14 cellular contexts compared by ENCODE assay signal in the genomic region with DNA sequence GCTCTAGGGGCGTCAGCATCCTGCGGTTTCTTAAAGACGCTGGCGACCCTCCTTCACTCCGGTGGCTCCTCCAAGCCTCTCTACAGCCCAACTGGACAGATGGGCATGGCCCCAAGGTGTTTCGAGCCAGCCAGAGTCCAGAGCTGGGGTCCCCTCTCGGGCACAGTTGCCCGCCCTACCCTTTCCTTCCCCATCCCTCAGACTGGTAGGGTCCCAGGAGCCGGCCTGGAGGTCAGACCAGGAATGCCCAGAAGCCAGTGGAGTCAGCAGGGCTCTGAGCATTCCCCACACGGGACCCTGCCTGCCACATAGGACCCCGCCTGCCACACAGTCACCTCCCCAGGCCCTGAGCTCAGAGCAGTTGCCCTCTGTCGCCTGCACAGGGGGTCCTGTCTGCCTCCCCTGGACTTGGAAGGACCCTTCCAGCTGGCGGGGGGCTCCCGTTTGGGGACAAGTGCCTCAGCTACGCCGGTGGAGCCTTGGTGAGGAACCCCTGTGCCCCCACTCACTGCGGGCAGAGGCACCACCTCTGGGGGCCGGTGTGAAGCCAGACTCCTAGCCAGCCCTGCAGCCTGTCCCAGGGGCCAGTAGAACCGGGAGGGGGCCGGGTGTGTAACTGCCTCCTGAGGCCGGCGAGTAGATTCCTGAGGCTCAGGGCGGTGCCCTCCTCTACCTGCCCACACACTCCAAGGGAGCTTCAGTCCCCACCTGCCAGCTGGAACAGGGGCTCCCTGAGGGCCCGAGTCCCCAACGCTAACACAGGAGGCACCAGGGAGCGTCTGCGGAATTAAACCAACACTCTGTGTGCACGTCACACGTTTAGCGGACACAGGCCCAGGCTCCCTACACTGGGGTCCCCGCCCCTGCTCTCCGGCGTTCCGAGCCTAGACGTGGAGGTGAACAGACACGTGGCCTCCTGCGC. TPM values are rescaled to one million over a fixed set of nuclear protein-coding genes. Genes with fewer than 3 reads are reported as not detected.
A peak's percentile ranks its signal among the peaks of the same experiment; 100 is the strongest.
DNase-seq lines count a peak whose midpoint lies in the region; ATAC-seq and TF ChIP-seq lines count a peak whose summit lies in the region.
"Had no signal": no experiment of that assay in that cellular context is flagged by ENCODE, and none has a peak within 500 bp of the region (broad histone marks: within the 10 kb centered on the region; RNA-seq: fewer than 3 reads in every experiment).

No MANE protein-coding gene starts in this region.

- H2BK15ac ChIP-seq in mesendoderm (replicated peaks; ENCODE audit: low read depth), result no peak overlapping the region

- intact Hi-C loops in right cardiac atrium (cut with DNase I), result no loop called here
- intact Hi-C loops in heart left ventricle (cut with DNase I), result no loop called here
- intact Hi-C loops in aorta (cut with DNase I), result no loop called here

- no peaks in the 10 kb centered on the region for H3K79me1 ChIP-seq in mesendoderm (ENCODE audit: low read length)

- in situ Hi-C loops in brain microvascular endothelial cell (cut with HindIII; ENCODE audit: low pct_ligation_motif_present, low sequenced_read_pairs), result no loop called here

- no peak overlapping the region for H3K9ac ChIP-seq in mesendoderm (ENCODE audit: low read length)

- TF ChIP-seq POLR2A in heart left ventricle (IDR thresholded peaks at IDR 0.05), result no peak

- peak in 2 of 3 donors; percentile 55 to 61 for DNase-seq in right cardiac atrium
- DNase-seq in heart left ventricle, result no peak
- DNase-seq in brain microvascular endothelial cell, result no peak
- peak; percentile 29 for DNase-seq in mesendoderm
- DNase-seq in aorta, result no peak
- no peak for DNase-seq in 8988T
- no peak for DNase-seq in nucleus accumbens (lab: John Stamatoyannopoulos, UW)
- DNase-seq in NCI-H1436 treated with DMSO at 0.1 percent for 48 hours (lab: John Stamatoyannopoulos, UW), result no peak
- DNase-seq: activated B cell treated with CpG ODN at 0.5 μM for 24 hours; activated T-cell treated with anti-CD3 and anti-CD28 coated beads, Interleukin-2, amount 50 U/mL, for 48 hours; DND-41; Karpas-422 had no signal

- peak overlapping the region; percentile 14 for H2BK120ac ChIP-seq in mesendoderm (ENCODE audit: low read depth, low read length)

- H3K9me3 ChIP-seq in right cardiac atrium (ENCODE audit: control insufficient read depth, low read length) (no peaks in the 10 kb centered on the region), heart left ventricle (no peaks in the 10 kb centered on the region), aorta (ENCODE audit: control insufficient read depth, low read length) (no peaks in the 10 kb centered on the region)
- H3K9me3 ChIP-seq: gastroesophageal sphincter, right atrium auricular region had no signal

- H2AK5ac ChIP-seq in mesendoderm (ENCODE audit: low read length), result no peak overlapping the region

- WGBS in right cardiac atrium, result 78% methylated on average over 37 of the region's 37 CpGs
- whole genome bisulfite sequencing in heart left ventricle, 4 donors, result 83 to 86% (median 85%) methylated on average over 21 to 37 of the region's 37 CpGs
- no CpG with 5 or more reads among the region's 37 CpGs for WGBS in mesendoderm (ENCODE audit: extremely low coverage, insufficient coverage, low lambda C conversion rate)
- 84 to 90% methylated on average over 37 of the region's 37 CpGs for WGBS in aorta, 2 donors

- H3K36me3 ChIP-seq in heart left ventricle (no peaks in the 10 kb centered on the region), brain microvascular endothelial cell (replicated peaks) (no peaks in the 10 kb centered on the region), mesendoderm (ENCODE audit: control insufficient read depth, insufficient read depth, low read length) (no peaks in the 10 kb centered on the region), aorta (ENCODE audit: control insufficient read depth in 1 of 2, insufficient read depth in 2 of 2, low read length in 1 of 2) (no peaks in the 10 kb centered on the region)
- H3K36me3 ChIP-seq: gastroesophageal sphincter, right atrium auricular region had no signal

- H3K23ac ChIP-seq in mesendoderm (ENCODE audit: low read length), result no peak overlapping the region

- no peak overlapping the region for H3K27ac ChIP-seq in right cardiac atrium (ENCODE audit: low read length)
- H3K27ac ChIP-seq in heart left ventricle, result peak overlapping the region in 2 of 12 donors; percentile 30 to 34
- peak overlapping the region; percentile 57 for H3K27ac ChIP-seq in brain microvascular endothelial cell
- H3K27ac ChIP-seq in mesendoderm (ENCODE audit: low read depth, low read length), result peak overlapping the region; percentile 36
- peak overlapping the region in 1 of 2 donors; percentile 23 for H3K27ac ChIP-seq in aorta (ENCODE audit: low read depth in 1 of 2, low read length in 2 of 2)
- H3K27ac ChIP-seq: gastroesophageal sphincter, right atrium auricular region had no signal

- H3K27me3 ChIP-seq in right cardiac atrium (ENCODE audit: control insufficient read depth, insufficient read depth) (no peaks in the 10 kb centered on the region), heart left ventricle (no peaks in the 10 kb centered on the region), brain microvascular endothelial cell (replicated peaks) (no peaks in the 10 kb centered on the region), mesendoderm (ENCODE audit: insufficient read depth, low read length, poor library complexity) (no peaks in the 10 kb centered on the region), aorta (ENCODE audit: control insufficient read depth in 1 of 2, insufficient read depth in 2 of 2, low read length in 1 of 2) (no peaks in the 10 kb centered on the region)
- H3K27me3 ChIP-seq: gastroesophageal sphincter, right atrium auricular region had no signal

- no peak overlapping the region for H4K5ac ChIP-seq in mesendoderm (ENCODE audit: low read length)

- peak overlapping the region; percentile 47 for H3K18ac ChIP-seq in mesendoderm (ENCODE audit: low read length)

- ATAC-seq in right cardiac atrium (no peak), heart left ventricle (no peak), aorta (ENCODE audit: low FRiP score) (no peak)

- H3K4ac ChIP-seq in mesendoderm (ENCODE audit: low read depth, low read length), result peak overlapping the region; percentile 75

- H3K4me3 ChIP-seq in right cardiac atrium (ENCODE audit: low read length), result no peak overlapping the region
- no peak overlapping the region for H3K4me3 ChIP-seq in heart left ventricle
- H3K4me3 ChIP-seq in brain microvascular endothelial cell (ENCODE audit: low read depth, low read length), result no peak overlapping the region
- H3K4me3 ChIP-seq in mesendoderm (ENCODE audit: low read length), result no peak overlapping the region
- H3K4me3 ChIP-seq in aorta (ENCODE audit: low read length in 2 of 2), result no peak overlapping the region
- H3K4me3 ChIP-seq: gastroesophageal sphincter, right atrium auricular region had no signal

- H3K4me2 ChIP-seq in mesendoderm (ENCODE audit: low read length), result no peak overlapping the region

- H4K8ac ChIP-seq in mesendoderm (ENCODE audit: low read depth, low read length), result no peak overlapping the region

- no peaks in the 10 kb centered on the region for H3K4me1 ChIP-seq in right cardiac atrium (ENCODE audit: control insufficient read depth, insufficient read depth, low read length)
- H3K4me1 ChIP-seq in heart left ventricle, result peaks cover 0 to 26% (median 17%) of the 10 kb centered on the region in 12 donors
- H3K4me1 ChIP-seq in mesendoderm (ENCODE audit: control insufficient read depth, low read depth, low read length), result peaks cover 3% of the 10 kb centered on the region
- H3K4me1 ChIP-seq in aorta (ENCODE audit: control insufficient read depth in 1 of 2, insufficient read depth in 2 of 2, low read length in 2 of 2), result peaks cover 0 to 3% of the 10 kb centered on the region in 2 donors

- H3K79me2 ChIP-seq in mesendoderm (ENCODE audit: control insufficient read depth, insufficient read depth, low read length), result no peaks in the 10 kb centered on the region

- peak overlapping the region; percentile 50 for H2BK5ac ChIP-seq in mesendoderm (ENCODE audit: low read length)

- peak overlapping the region; percentile 60 for H3K56ac ChIP-seq in mesendoderm (ENCODE audit: low read length)

- TF ChIP-seq CTCF in heart left ventricle (IDR thresholded peaks at IDR 0.05) (no peak), brain microvascular endothelial cell (IDR thresholded peaks at IDR 0.05; ENCODE audit: low read depth, low read length, missing control alignments) (no peak)

RNA-seq across cellular contexts. Expression of a gene that starts 19.4 kb away (rescaled TPM):
- 10 to 100 TPM; 32.2 to 44.3 (median 38.4) TPM for total RNA-seq in right cardiac atrium
- polyA plus RNA-seq in right cardiac atrium, result 18.3 TPM
- 10 to 100 TPM; 19.4 to 50.9 (median 23.3) TPM for total RNA-seq in heart left ventricle
- polyA plus RNA-seq in heart left ventricle, result 10 to 100 TPM; 11.8 to 17.9 TPM
- 11.3 TPM for polyA plus RNA-seq in mesendoderm (2013, experiment 1 of 2)
- 11.5 TPM for polyA plus RNA-seq in mesendoderm (2013, experiment 2 of 2)
- 100 to 1,000 TPM; 114 to 174 TPM for total RNA-seq in aorta
- 10 to 100 TPM; 28.9 to 61.1 TPM for polyA plus RNA-seq in aorta

Comparison
In these comparisons a context has a peak if more than half of its experiments do, and no peak if none do; other contexts are left out.
1. DNase-seq: peak in right cardiac atrium (2 of 3) and mesendoderm (single experiment); none in heart left ventricle (0 of 5), brain microvascular endothelial cell (single experiment), aorta (0 of 2), 8988T (single experiment), nucleus accumbens (0 of 56) and NCI-H1436 treated with DMSO at 0.1 percent for 48 hours (single experiment).